8 cellular contexts compared by ENCODE assay signal in the genomic region with DNA sequence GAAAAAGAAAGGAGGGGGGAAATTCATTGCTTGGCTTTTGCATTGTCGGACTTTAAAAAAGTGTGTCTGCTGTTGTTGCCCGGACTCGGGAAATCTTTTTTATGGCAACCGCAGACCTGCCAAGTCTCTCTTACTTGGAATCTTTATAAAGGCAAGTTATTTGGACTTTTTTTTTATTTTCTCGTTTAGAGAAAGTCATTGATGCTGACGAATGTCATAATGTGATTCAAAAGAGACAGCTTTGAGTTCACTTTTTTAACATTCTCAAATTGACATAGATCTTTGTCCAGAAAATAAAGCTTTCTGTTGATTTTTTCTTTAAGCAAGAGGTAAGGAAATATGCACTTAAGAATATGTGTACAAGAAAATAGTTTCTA. TPM values are rescaled to one million over a fixed set of nuclear protein-coding genes. Genes with fewer than 3 reads are reported as not detected.
DNase-seq lines count a peak whose midpoint lies in the region; ATAC-seq and TF ChIP-seq lines count a peak whose summit lies in the region.

No MANE protein-coding gene starts in this region.

- peaks cover 2% of the 10 kb centered on the region for H3K27me3 ChIP-seq in brain microvascular endothelial cell (replicated peaks)
- peaks cover 9% of the 10 kb centered on the region for H3K27me3 ChIP-seq in mesendoderm (ENCODE audit: insufficient read depth, low read length, poor library complexity)
- H3K27me3 ChIP-seq in transverse colon: peaks cover 79% of the 10 kb centered on the region

- H3K23ac ChIP-seq in mesendoderm (ENCODE audit: low read length): no peak overlapping the region

- no peak overlapping the region for H3K4ac ChIP-seq in mesendoderm (ENCODE audit: low read depth, low read length)

- peak overlapping the region; percentile 17 for H3K9ac ChIP-seq in mesendoderm (ENCODE audit: low read length)

- DNase-seq in activated T-cell treated with anti-CD3 and anti-CD28 coated beads, Interleukin-2, amount 50 U/mL, for 72 hours: no peak
- no peak for DNase-seq in activated T-cell treated with anti-CD3 and anti-CD28 coated beads, Interleukin-2, amount 50 U/mL, for 1 hour
- no peak for DNase-seq in brain microvascular endothelial cell
- no peak for DNase-seq in mesendoderm
- no peak for DNase-seq in transverse colon
- DNase-seq in activated effector memory CD4-positive, alpha-beta T cell treated with anti-CD3 and anti-CD28 coated beads, Interleukin-2, amount 50 U/mL, for 16 hours: no peak
- DNase-seq in NCI-H2196 (lab: John Stamatoyannopoulos, UW; ENCODE audit: unreplicated experiment): no peak

- H3K9me3 ChIP-seq in transverse colon: no peaks in the 10 kb centered on the region

- no peak for TF ChIP-seq CTCF in brain microvascular endothelial cell (IDR thresholded peaks at IDR 0.05; ENCODE audit: low read depth, low read length, missing control alignments)
- no peak for TF ChIP-seq CTCF in transverse colon (IDR thresholded peaks at IDR 0.05)

- no peak overlapping the region for H3K27ac Mint-ChIP-seq in activated T-cell treated with anti-CD3 and anti-CD28 coated beads, Interleukin-2, amount 50 U/mL, for 72 hours

- H2BK120ac ChIP-seq in mesendoderm (ENCODE audit: low read depth, low read length): no peak overlapping the region

- ATAC-seq in activated T-cell treated with anti-CD3 and anti-CD28 coated beads, Interleukin-2, amount 50 U/mL, for 72 hours (replicated peaks in 1 of 2): no peak
- no peak for ATAC-seq in HG03025 (IDR thresholded peaks at IDR 0.05; ENCODE audit: low FRiP score, unreplicated experiment)

- intact Hi-C loops in transverse colon (cut with DNase I; ENCODE audit: low total_unique reads): loop anchor here (5.0 to 10.0 kb wide), 2 partner anchors 152 to 955 kb away; partner anchors contain the start of gene OSBPL1A

- H3K9me3 Mint-ChIP-seq in activated T-cell treated with anti-CD3 and anti-CD28 coated beads, Interleukin-2, amount 50 U/mL, for 72 hours: no peaks in the 10 kb centered on the region

- in situ Hi-C loops in brain microvascular endothelial cell (cut with HindIII; ENCODE audit: low pct_ligation_motif_present, low sequenced_read_pairs) (no loop called here), transverse colon (cut with MboI; ENCODE audit: low pct_ligation_motif_present in 1 of 4, low pct_unique_long_range_greater_than_20kb in 1 of 4, low sequenced_read_pairs in 3 of 4) (loop anchor here in 1 of 4 donors (25.0 kb wide), 1 partner anchor 90 kb away; no protein-coding TSS in a partner anchor)

- no peak overlapping the region for H3K18ac ChIP-seq in mesendoderm (ENCODE audit: low read length)

- H3K4me1 Mint-ChIP-seq in activated T-cell treated with anti-CD3 and anti-CD28 coated beads, Interleukin-2, amount 50 U/mL, for 72 hours (ENCODE audit: low read depth): peaks cover 16% of the 10 kb centered on the region

- WGBS in mesendoderm (ENCODE audit: extremely low coverage, insufficient coverage, low lambda C conversion rate): no CpG with 5 or more reads among the region's 6 CpGs
- WGBS in transverse colon (ENCODE audit: low coverage in 1 of 2), 2 donors: 1% methylated on average over 6 of the region's 6 CpGs

- no peak overlapping the region for H3K27ac ChIP-seq in brain microvascular endothelial cell
- H3K27ac ChIP-seq in mesendoderm (ENCODE audit: low read depth, low read length): no peak overlapping the region
- peak overlapping the region in 1 of 4 donors; percentile 45 for H3K27ac ChIP-seq in transverse colon

- no peaks in the 10 kb centered on the region for H3K36me3 ChIP-seq in brain microvascular endothelial cell (replicated peaks)
- H3K36me3 ChIP-seq in mesendoderm (ENCODE audit: control insufficient read depth, insufficient read depth, low read length): no peaks in the 10 kb centered on the region
- H3K36me3 ChIP-seq in transverse colon: no peaks in the 10 kb centered on the region

- no peak overlapping the region for H2BK5ac ChIP-seq in mesendoderm (ENCODE audit: low read length)

- no peak overlapping the region for H2AK5ac ChIP-seq in mesendoderm (ENCODE audit: low read length)

- H3K27me3 Mint-ChIP-seq in activated T-cell treated with anti-CD3 and anti-CD28 coated beads, Interleukin-2, amount 50 U/mL, for 72 hours (ENCODE audit: low read depth): peaks cover 54% of the 10 kb centered on the region

- no peaks in the 10 kb centered on the region for H3K79me2 ChIP-seq in mesendoderm (ENCODE audit: control insufficient read depth, insufficient read depth, low read length)

- TF ChIP-seq POLR2A in transverse colon (IDR thresholded peaks at IDR 0.05): no peak

- no peak overlapping the region for H3K4me2 ChIP-seq in mesendoderm (ENCODE audit: low read length)

- no peaks in the 10 kb centered on the region for H3K79me1 ChIP-seq in mesendoderm (ENCODE audit: low read length)

- H3K56ac ChIP-seq in mesendoderm (ENCODE audit: low read length): no peak overlapping the region

- H4K8ac ChIP-seq in mesendoderm (ENCODE audit: low read depth, low read length): no peak overlapping the region

- peaks cover 3 to 4% of the 10 kb centered on the region in 2 donors for H3K36me3 Mint-ChIP-seq in activated T-cell treated with anti-CD3 and anti-CD28 coated beads, Interleukin-2, amount 50 U/mL, for 72 hours (ENCODE audit: insufficient read depth in 2 of 2)

- H3K4me1 ChIP-seq in mesendoderm (ENCODE audit: control insufficient read depth, low read depth, low read length) (no peaks in the 10 kb centered on the region), transverse colon (peaks cover 0 to 23% (median 12%) of the 10 kb centered on the region in 4 donors)

- peak overlapping the region; percentile 52 for H3K4me3 ChIP-seq in brain microvascular endothelial cell (ENCODE audit: low read depth, low read length)
- no peak overlapping the region for H3K4me3 ChIP-seq in mesendoderm (ENCODE audit: low read length)
- H3K4me3 ChIP-seq in transverse colon: peak overlapping the region in 3 of 4 donors; percentile 9 to 28 (median 19)

- no peak overlapping the region for H2BK15ac ChIP-seq in mesendoderm (replicated peaks; ENCODE audit: low read depth)

- no peak overlapping the region for H4K5ac ChIP-seq in mesendoderm (ENCODE audit: low read length)

- peak overlapping the region; percentile 70 for H3K4me3 Mint-ChIP-seq in activated T-cell treated with anti-CD3 and anti-CD28 coated beads, Interleukin-2, amount 50 U/mL, for 72 hours

- no peak for TF ChIP-seq EP300 in transverse colon (IDR thresholded peaks at IDR 0.05; ENCODE audit: low read depth)

RNA-seq across cellular contexts. Expression of gene ZNF521, which starts 0.7 kb away (rescaled TPM):
- total RNA-seq in activated T-cell treated with anti-CD3 and anti-CD28 coated beads, Interleukin-2, amount 50 U/mL, for 72 hours: not detected
- 5.3 TPM for polyA plus RNA-seq in mesendoderm (2013, experiment 1 of 2)
- polyA plus RNA-seq in mesendoderm (2013, experiment 2 of 2): 5.1 TPM
- 10 to 100 TPM in 1 of 4 donors, 1 to 10 TPM in 3; 6.4 to 29.5 (median 9.0) TPM for total RNA-seq in transverse colon

Comparison
In these comparisons a context has a peak if more than half of its experiments do, and no peak if none do; other contexts are left out.
1. RNA of gene ZNF521, which starts 0.7 kb away (total RNA-seq): 6.4 to 29.5 TPM in transverse colon; not detected in activated T-cell treated with anti-CD3 and anti-CD28 coated beads, Interleukin-2, amount 50 U/mL, for 72 hours; every median in the first group is over 4 times any median in the second.